8 cellular contexts compared by ENCODE assay signal in genomic region chr11:6705905-6706535, GRCh38. TPM values are rescaled to one million over a fixed set of nuclear protein-coding genes. Genes with fewer than 3 reads are reported as not detected.
DNase-seq lines count a peak whose midpoint lies in the region; ATAC-seq, FAIRE-seq and TF ChIP-seq lines count a peak whose summit lies in the region.

No MANE protein-coding gene starts in this region.

- H3K9me3 ChIP-seq in T-helper 17 cell (ENCODE audit: control insufficient read depth, low read length, poor library complexity, severe bottlenecking), result no peaks in the 10 kb centered on the region
- no peaks in the 10 kb centered on the region for H3K9me3 ChIP-seq in left lung

- no peak for DNase-seq in AG09309 (ENCODE audit: low read depth)
- DNase-seq in Kasumi-1 (lab: John Stamatoyannopoulos, UW), result peak; percentile 53 to 62
- DNase-seq in T-helper 17 cell, result peak in 1 of 3 donors; percentile 22
- DNase-seq in left lung, result no peak
- peak; percentile 21 to 24 for DNase-seq in stimulated activated naive CD8-positive, alpha-beta T cell treated with anti-CD3 and anti-CD28 coated beads, Interleukin-15, amount 100 ng/mL, for 72 hours

- ATAC-seq in T-helper 17 cell, result peak; percentile 70
- ATAC-seq in left lung, result peak; percentile 86
- ATAC-seq in stimulated activated naive CD8-positive, alpha-beta T cell treated with anti-CD3 and anti-CD28 coated beads, Interleukin-15, amount 100 ng/mL, for 72 hours, result peak; percentile 48
- ATAC-seq in HG03571 (IDR thresholded peaks at IDR 0.05; ENCODE audit: unreplicated experiment), result no peak

- H3K4me1 ChIP-seq in left lung, result peaks cover 0 to 11% of the 10 kb centered on the region in 2 donors

- TF ChIP-seq CTCF in AG09309 (IDR thresholded peaks at IDR 0.05; ENCODE audit: control insufficient read depth, insufficient read depth, low read depth, low read length, missing control alignments) (peak; percentile 91), GM12872 (IDR thresholded peaks at IDR 0.05; ENCODE audit: insufficient read depth, low read depth, low read length) (peak; percentile 83), left lung (IDR thresholded peaks at IDR 0.05) (peak; percentile 89 to 92)

- FAIRE-seq in colon (lab: Jason Lieb, UNC), result peak; percentile 36

- intact Hi-C loops in left lung (cut with DNase I), result loop anchor here in 1 of 2 donors (5.0 to 10.0 kb wide), 2 partner anchors 49 to 174 kb away; no protein-coding TSS in a partner anchor

- peak overlapping the region; percentile 13 to 15 for H3K27ac ChIP-seq in left lung

- H3K9me3 Mint-ChIP-seq in stimulated activated naive CD8-positive, alpha-beta T cell treated with anti-CD3 and anti-CD28 coated beads, Interleukin-15, amount 100 ng/mL, for 72 hours, result no peaks in the 10 kb centered on the region

- no peaks in the 10 kb centered on the region for H3K36me3 Mint-ChIP-seq in T-helper 17 cell (ENCODE audit: low read depth)

- H3K27me3 ChIP-seq in left lung, result no peaks in the 10 kb centered on the region

- no peak overlapping the region for H3K4me3 Mint-ChIP-seq in T-helper 17 cell
- H3K4me3 Mint-ChIP-seq in stimulated activated naive CD8-positive, alpha-beta T cell treated with anti-CD3 and anti-CD28 coated beads, Interleukin-15, amount 100 ng/mL, for 72 hours, result no peak overlapping the region

- no peak overlapping the region for H3K4me3 ChIP-seq in AG09309 (ENCODE audit: control insufficient read depth, low read depth, low read length)
- H3K4me3 ChIP-seq in left lung, result no peak overlapping the region

- no peaks in the 10 kb centered on the region for H3K36me3 ChIP-seq in left lung

- H3K27ac Mint-ChIP-seq in T-helper 17 cell, result peak overlapping the region; percentile 89
- H3K27ac Mint-ChIP-seq in stimulated activated naive CD8-positive, alpha-beta T cell treated with anti-CD3 and anti-CD28 coated beads, Interleukin-15, amount 100 ng/mL, for 72 hours, result peak overlapping the region in 1 of 2 donors; percentile 15

- no peaks in the 10 kb centered on the region for H3K27me3 Mint-ChIP-seq in T-helper 17 cell
- H3K27me3 Mint-ChIP-seq in stimulated activated naive CD8-positive, alpha-beta T cell treated with anti-CD3 and anti-CD28 coated beads, Interleukin-15, amount 100 ng/mL, for 72 hours, result no peaks in the 10 kb centered on the region

- peaks cover 19% of the 10 kb centered on the region for H3K4me1 Mint-ChIP-seq in T-helper 17 cell
- peaks cover 29% of the 10 kb centered on the region for H3K4me1 Mint-ChIP-seq in stimulated activated naive CD8-positive, alpha-beta T cell treated with anti-CD3 and anti-CD28 coated beads, Interleukin-15, amount 100 ng/mL, for 72 hours

RNA-seq across cellular contexts. Expression of gene MRPL17, which starts 22.9 kb away (rescaled TPM):
- total RNA-seq in T-helper 17 cell, result 10 to 100 TPM; 10.9 TPM
- 10 to 100 TPM; 47.6 to 51.6 TPM for total RNA-seq in left lung

RNA-seq across cellular contexts. Expression of gene DCHS1, which starts 50.4 kb away (rescaled TPM):
- total RNA-seq in T-helper 17 cell (1 to 10 TPM; 1.8 to 8.0 TPM), left lung (10 to 100 TPM; 15.4 to 18.9 TPM)

Comparison
In these comparisons a context has a peak if more than half of its experiments do, and no peak if none do; other contexts are left out.
1. DNase-seq: peak in Kasumi-1 (2 of 2) and stimulated activated naive CD8-positive, alpha-beta T cell treated with anti-CD3 and anti-CD28 coated beads, Interleukin-15, amount 100 ng/mL, for 72 hours (2 of 2); none in AG09309 (single experiment) and left lung (0 of 2).
2. RNA of gene MRPL17, which starts 22.9 kb away (total RNA-seq): 47.6 to 51.6 TPM in left lung; 10.9 TPM in T-helper 17 cell; every median in the first group is over 4 times any median in the second.
3. Peak in every context shown above with its lines, with median percentiles within 50 percentile points of each other: CTCF ChIP-seq.